ENCODE assay signal across 7 cellular contexts in genomic region chr6:155327326-155328073, GRCh38. TPM values are rescaled to one million over a fixed set of nuclear protein-coding genes. Genes with fewer than 3 reads are reported as not detected.
DNase-seq lines count a peak whose midpoint lies in the region; ATAC-seq, FAIRE-seq and TF ChIP-seq lines count a peak whose summit lies in the region.

No MANE protein-coding gene starts in this region.

- H3K4me1 ChIP-seq in mesenchymal stem cell (ENCODE audit: control insufficient read depth, insufficient read depth, low read depth, low read length) = no peaks in the 10 kb centered on the region

- no peak overlapping the region for H2BK120ac ChIP-seq in mesenchymal stem cell (ENCODE audit: low read depth, low read length)

- peak overlapping the region in 1 of 2 experiments; percentile 83 for H2BK12ac ChIP-seq in mesenchymal stem cell (ENCODE audit: low read length in 2 of 2)

- no peaks in the 10 kb centered on the region for H3K79me1 ChIP-seq in mesenchymal stem cell (replicated peaks; ENCODE audit: low read length, poor library complexity, severe bottlenecking)

- H3K36me3 ChIP-seq in mesenchymal stem cell (ENCODE audit: control insufficient read depth in 1 of 2, insufficient read depth in 2 of 2, low read depth in 1 of 2, low read length in 2 of 2) = no peaks in the 10 kb centered on the region

- H3K27me3 ChIP-seq in mesenchymal stem cell (ENCODE audit: control insufficient read depth in 1 of 2, insufficient read depth in 1 of 2, low read length in 2 of 2) = no peaks in the 10 kb centered on the region

- H2BK15ac ChIP-seq in mesenchymal stem cell (ENCODE audit: low read depth, poor library complexity, severe bottlenecking) = no peak overlapping the region

- in situ Hi-C loops in GM13976 (cut with MboI; ENCODE audit: low sequenced_read_pairs, unreplicated experiment) = loop anchor here (5.0 kb wide), 1 partner anchor 200 kb away; no protein-coding TSS in a partner anchor

- no peak overlapping the region for H3K27ac ChIP-seq in mesenchymal stem cell (ENCODE audit: low read length, poor library complexity, severe bottlenecking)

- no peak overlapping the region for H2AK5ac ChIP-seq in mesenchymal stem cell (ENCODE audit: low read length, severe bottlenecking)

- 0% methylated on average over 1 of the region's 1 CpG for WGBS in mesenchymal stem cell

- H3K9me3 ChIP-seq in mesenchymal stem cell (ENCODE audit: control insufficient read depth, low read length) = no peaks in the 10 kb centered on the region

- H4K8ac ChIP-seq in mesenchymal stem cell (ENCODE audit: low read length) = no peak overlapping the region

- no peak overlapping the region for H2BK5ac ChIP-seq in mesenchymal stem cell (ENCODE audit: low read depth, low read length, poor library complexity, severe bottlenecking)

- DNase-seq in GM13976 (ENCODE audit: low spot score) (peak; percentile 40), NCI-H2227 treated with DMSO at 0.1 percent for 48 hours (lab: John Stamatoyannopoulos, UW) (peak; percentile 44), mesenchymal stem cell (peak; percentile 77)
- peak; percentile 58 to 65 for DNase-seq in activated CD4-positive, alpha-beta T cell treated with anti-CD3 and anti-CD28 coated beads for 24 hours (ENCODE audit: low read depth in 2 of 2)
- peak; percentile 33 to 35 for DNase-seq in stimulated activated CD8-positive, alpha-beta memory T cell treated with anti-CD3 and anti-CD28 coated beads, Interleukin-2, amount 100 ng/mL, for 1 hour (ENCODE audit: low read depth in 2 of 2)

- no peak overlapping the region for H3K4me2 ChIP-seq in mesenchymal stem cell (ENCODE audit: low read length, poor library complexity, severe bottlenecking)

- ATAC-seq in HG03045 (IDR thresholded peaks at IDR 0.05; ENCODE audit: unreplicated experiment) = peak; percentile 68

- H3K4ac ChIP-seq in mesenchymal stem cell (ENCODE audit: low read depth in 1 of 2, low read length in 2 of 2) = peak overlapping the region in 1 of 2 experiments; percentile 87

- peak; percentile 57 for TF ChIP-seq CTCF in GM13976 (IDR thresholded peaks at IDR 0.05; ENCODE audit: borderline replicate concordance, control extremely low read depth, extremely low read depth, insufficient read depth, missing control alignments)

- no peak overlapping the region for H3K14ac ChIP-seq in mesenchymal stem cell (ENCODE audit: low read length in 2 of 2)

- H3K23ac ChIP-seq in mesenchymal stem cell (ENCODE audit: low read length in 2 of 2) = no peak overlapping the region

- FAIRE-seq in colon (lab: Jason Lieb, UNC) = peak; percentile 47

- H3K18ac ChIP-seq in mesenchymal stem cell (ENCODE audit: low read depth in 1 of 2, low read length in 2 of 2) = no peak overlapping the region

- H4K91ac ChIP-seq in mesenchymal stem cell (ENCODE audit: low read length) = no peak overlapping the region

- H2AFZ ChIP-seq in mesenchymal stem cell (ENCODE audit: low read depth, low read length) = no peak overlapping the region

- no peak overlapping the region for H3K4me3 ChIP-seq in mesenchymal stem cell (ENCODE audit: insufficient read depth in 1 of 2, low read depth in 1 of 2, low read length in 2 of 2)

- H3K9ac ChIP-seq in mesenchymal stem cell (ENCODE audit: low read length) = peak overlapping the region; percentile 67

RNA-seq across cellular contexts. Expression of gene TFB1M, which starts 13.2 kb away (rescaled TPM):
- polyA plus RNA-seq in mesenchymal stem cell (2013, experiment 1 of 2) = 69.5 TPM
- 67.3 TPM for polyA plus RNA-seq in mesenchymal stem cell (2013, experiment 2 of 2)
